8 cellular contexts compared by ENCODE assay signal in the genomic region with DNA sequence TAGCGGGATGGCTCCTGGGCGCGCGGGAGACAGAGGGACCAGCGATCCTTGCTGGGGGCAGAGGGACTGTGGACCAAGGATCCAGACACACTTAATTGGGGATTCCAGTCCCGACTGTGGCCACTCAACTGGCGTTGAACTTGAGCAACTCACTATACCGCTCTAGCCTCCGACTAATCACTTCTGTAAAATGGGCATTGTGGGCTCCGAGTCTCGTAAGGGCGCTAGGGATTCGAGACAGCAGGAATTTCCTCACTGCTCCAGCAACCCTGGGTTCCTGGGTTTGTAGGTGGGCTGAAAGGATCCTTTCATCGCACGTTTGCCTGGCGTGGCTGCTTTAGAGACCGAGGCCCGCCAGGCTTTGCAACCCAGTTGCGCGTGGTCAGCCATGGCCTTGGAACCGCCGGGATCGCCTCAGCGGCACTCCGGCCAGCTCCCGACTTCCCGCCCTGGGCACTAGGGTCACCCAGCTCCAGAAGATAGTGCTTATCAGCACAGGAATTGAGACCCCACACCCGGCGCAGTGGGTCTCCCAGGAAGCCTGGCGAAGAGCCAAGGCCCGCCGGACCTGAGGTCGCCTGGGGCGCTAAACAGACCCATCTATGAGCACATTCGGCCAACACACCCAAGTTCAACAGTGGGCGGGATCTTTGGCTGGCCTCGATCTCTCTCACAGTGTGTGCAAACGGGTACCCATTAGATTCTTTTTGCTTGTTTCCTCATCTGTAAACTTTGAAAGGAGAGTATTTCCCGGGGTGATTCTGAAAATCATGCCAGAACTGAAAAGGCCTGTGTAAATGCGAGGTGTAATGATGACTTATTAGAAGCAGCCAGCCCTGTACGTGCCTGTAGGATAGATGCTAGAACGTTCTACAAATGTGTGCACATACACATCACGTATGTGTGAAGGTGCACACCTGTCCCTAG. TPM values are rescaled to one million over a fixed set of nuclear protein-coding genes. Genes with fewer than 3 reads are reported as not detected.
A peak's percentile ranks its signal among the peaks of the same experiment; 100 is the strongest.
DNase-seq lines count a peak whose midpoint lies in the region; ATAC-seq lines count a peak whose summit lies in the region.

No MANE protein-coding gene starts in this region.

- no peaks in the 10 kb centered on the region for H3K36me3 Mint-ChIP-seq in central memory CD8-positive, alpha-beta T cell (ENCODE audit: insufficient read depth)
- peaks cover 0 to 2% (median 0%) of the 10 kb centered on the region in 3 donors for H3K36me3 Mint-ChIP-seq in naive thymus-derived CD8-positive, alpha-beta T cell

- intact Hi-C loops in head of caudate nucleus (cut with DNase I), result loop anchor here (5.0 kb wide), 1 partner anchor 390 kb away; no protein-coding TSS in a partner anchor

- H2AFZ ChIP-seq in ACC112 (ENCODE audit: low read length, unreplicated experiment), result no peak overlapping the region

- no peak overlapping the region for H3K27ac ChIP-seq in ACC112 (ENCODE audit: low read depth, low read length)
- no peak overlapping the region for H3K27ac ChIP-seq in HUES6 (ENCODE audit: low read depth, low read length)

- ATAC-seq in central memory CD8-positive, alpha-beta T cell (replicated peaks; ENCODE audit: extremely low read depth, poor library complexity, severe bottlenecking), result no peak
- peak in 1 of 2 donors; percentile 1 for ATAC-seq in naive thymus-derived CD8-positive, alpha-beta T cell
- ATAC-seq in HG03469 (IDR thresholded peaks at IDR 0.05; ENCODE audit: unreplicated experiment), result no peak

- DNase-seq in central memory CD8-positive, alpha-beta T cell (ENCODE audit: low spot score in 2 of 2), result no peak
- peak in 1 of 10 donors; percentile 23 for DNase-seq in naive thymus-derived CD8-positive, alpha-beta T cell
- no peak for DNase-seq in head of caudate nucleus
- DNase-seq in Ammon's horn (ENCODE audit: low spot score), result no peak
- no peak for DNase-seq in NCI-H2227 (lab: John Stamatoyannopoulos, UW; ENCODE audit: unreplicated experiment)

- H3K9me3 Mint-ChIP-seq in central memory CD8-positive, alpha-beta T cell, result no peaks in the 10 kb centered on the region
- no peaks in the 10 kb centered on the region for H3K9me3 Mint-ChIP-seq in naive thymus-derived CD8-positive, alpha-beta T cell

- H3K4me3 ChIP-seq in ACC112 (ENCODE audit: low read depth, low read length) (peak overlapping the region; percentile 74), HUES6 (ENCODE audit: low read depth, low read length) (peak overlapping the region; percentile 61)

- POLR2A ChIA-PET in naive thymus-derived CD8-positive, alpha-beta T cell (lab: Charles Lee), result interaction anchor here (1.3 kb wide), 1 partner anchor 21 kb away, joined by 4 read pairs; no protein-coding TSS in a partner anchor

- peaks cover 23% of the 10 kb centered on the region for H3K4me1 Mint-ChIP-seq in central memory CD8-positive, alpha-beta T cell
- H3K4me1 Mint-ChIP-seq in naive thymus-derived CD8-positive, alpha-beta T cell, result peaks cover 20 to 40% (median 35%) of the 10 kb centered on the region in 4 donors

- H3K36me3 ChIP-seq in ACC112 (ENCODE audit: insufficient read depth, low read length), result no peaks in the 10 kb centered on the region
- H3K36me3 ChIP-seq in HUES6 (ENCODE audit: control insufficient read depth, insufficient read depth, low read length), result no peaks in the 10 kb centered on the region

- H3K27ac Mint-ChIP-seq in central memory CD8-positive, alpha-beta T cell (ENCODE audit: low read depth), result no peak overlapping the region
- no peak overlapping the region for H3K27ac Mint-ChIP-seq in naive thymus-derived CD8-positive, alpha-beta T cell

- H3K27me3 ChIP-seq in ACC112 (ENCODE audit: insufficient read depth, low read length) (peaks cover 76% of the 10 kb centered on the region), HUES6 (ENCODE audit: control insufficient read depth, insufficient read depth, low read length) (peaks cover 81% of the 10 kb centered on the region)

- no peaks in the 10 kb centered on the region for H3K9me3 ChIP-seq in HUES6 (ENCODE audit: control insufficient read depth, insufficient read depth, low read depth, low read length)

- H3K4me1 ChIP-seq in ACC112 (ENCODE audit: control insufficient read depth, insufficient read depth, low read length, unreplicated experiment) (peaks cover 16% of the 10 kb centered on the region), HUES6 (ENCODE audit: control insufficient read depth, insufficient read depth, low read length) (peaks cover 31% of the 10 kb centered on the region)

- H3K79me2 ChIP-seq in ACC112 (ENCODE audit: control insufficient read depth, insufficient read depth, low read length, unreplicated experiment), result no peaks in the 10 kb centered on the region

- no peak overlapping the region for H3K9ac ChIP-seq in HUES6 (ENCODE audit: low read length)

- peaks cover 97% of the 10 kb centered on the region for H3K27me3 Mint-ChIP-seq in central memory CD8-positive, alpha-beta T cell
- H3K27me3 Mint-ChIP-seq in naive thymus-derived CD8-positive, alpha-beta T cell, result peaks cover 46 to 90% (median 71%) of the 10 kb centered on the region in 5 donors

- peak overlapping the region; percentile 40 for H3K4me3 Mint-ChIP-seq in central memory CD8-positive, alpha-beta T cell
- peak overlapping the region; percentile 55 to 87 (median 75) for H3K4me3 Mint-ChIP-seq in naive thymus-derived CD8-positive, alpha-beta T cell

RNA-seq across cellular contexts. Expression of gene FOXL2, which starts 9.9 kb away (rescaled TPM):
- total RNA-seq in naive thymus-derived CD8-positive, alpha-beta T cell, result not detected
- not detected for polyA plus RNA-seq in naive thymus-derived CD8-positive, alpha-beta T cell

RNA-seq across cellular contexts. Expression of gene FOXL2NB, which starts 10.0 kb away (rescaled TPM):
- total RNA-seq in naive thymus-derived CD8-positive, alpha-beta T cell, result not detected
- polyA plus RNA-seq in naive thymus-derived CD8-positive, alpha-beta T cell, result not detected
